1 cellular context compared by ENCODE assay signal in the genomic region with DNA sequence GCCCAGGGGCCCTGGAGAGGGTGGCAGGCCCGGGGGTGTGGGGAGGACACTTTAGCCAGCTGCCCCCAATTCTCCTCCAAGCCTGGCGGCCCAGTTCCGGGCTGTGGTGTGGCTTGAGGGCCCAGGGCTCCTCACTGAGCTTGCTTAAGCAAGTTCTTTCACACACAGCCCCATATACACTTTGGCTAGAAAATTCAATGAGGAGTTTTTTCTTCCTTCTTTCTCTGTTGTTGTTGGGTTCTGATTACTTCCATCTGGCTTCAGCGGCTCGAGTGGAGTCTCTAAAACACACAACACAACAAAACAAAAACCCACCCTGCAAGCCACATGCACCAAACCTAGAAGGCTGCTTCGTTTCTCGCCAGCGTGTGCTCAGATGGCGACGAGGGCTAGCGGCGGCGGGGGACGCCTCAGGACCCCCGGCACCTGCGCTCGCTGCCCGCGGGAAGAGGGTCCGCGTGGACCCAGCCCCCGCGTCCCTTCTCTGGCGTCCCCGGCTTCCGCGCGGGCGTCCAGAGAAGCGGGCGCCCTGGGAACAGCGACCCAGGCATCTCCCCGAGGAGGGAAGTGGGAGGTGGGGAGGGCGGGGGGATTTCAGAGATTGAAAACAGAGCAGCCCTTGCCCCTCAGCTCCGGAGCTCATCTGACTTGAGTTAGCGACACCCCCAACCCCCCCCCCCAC.
TF ChIP-seq lines count a peak whose summit lies in the region.

No MANE protein-coding gene starts in this region.

TF ChIP-seq in HCT116, 20 proteins besides CTCF, POLR2A, EP300 and RAD21:
- TF ChIP-seq, protein P1, sequence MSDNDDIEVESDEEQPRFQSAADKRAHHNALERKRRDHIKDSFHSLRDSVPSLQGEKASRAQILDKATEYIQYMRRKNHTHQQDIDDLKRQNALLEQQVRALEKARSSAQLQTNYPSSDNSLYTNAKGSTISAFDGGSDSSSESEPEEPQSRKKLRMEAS (IDR thresholded peaks at IDR 0.05), result no peak
- no peak for TF ChIP-seq EZH2phosphoT487 (IDR thresholded peaks at IDR 0.05; ENCODE audit: borderline replicate concordance)
TF ChIP-seq in HCT116: peak in this region for 0.
